ENCODE assay signal across 23 cellular contexts in the genomic region with DNA sequence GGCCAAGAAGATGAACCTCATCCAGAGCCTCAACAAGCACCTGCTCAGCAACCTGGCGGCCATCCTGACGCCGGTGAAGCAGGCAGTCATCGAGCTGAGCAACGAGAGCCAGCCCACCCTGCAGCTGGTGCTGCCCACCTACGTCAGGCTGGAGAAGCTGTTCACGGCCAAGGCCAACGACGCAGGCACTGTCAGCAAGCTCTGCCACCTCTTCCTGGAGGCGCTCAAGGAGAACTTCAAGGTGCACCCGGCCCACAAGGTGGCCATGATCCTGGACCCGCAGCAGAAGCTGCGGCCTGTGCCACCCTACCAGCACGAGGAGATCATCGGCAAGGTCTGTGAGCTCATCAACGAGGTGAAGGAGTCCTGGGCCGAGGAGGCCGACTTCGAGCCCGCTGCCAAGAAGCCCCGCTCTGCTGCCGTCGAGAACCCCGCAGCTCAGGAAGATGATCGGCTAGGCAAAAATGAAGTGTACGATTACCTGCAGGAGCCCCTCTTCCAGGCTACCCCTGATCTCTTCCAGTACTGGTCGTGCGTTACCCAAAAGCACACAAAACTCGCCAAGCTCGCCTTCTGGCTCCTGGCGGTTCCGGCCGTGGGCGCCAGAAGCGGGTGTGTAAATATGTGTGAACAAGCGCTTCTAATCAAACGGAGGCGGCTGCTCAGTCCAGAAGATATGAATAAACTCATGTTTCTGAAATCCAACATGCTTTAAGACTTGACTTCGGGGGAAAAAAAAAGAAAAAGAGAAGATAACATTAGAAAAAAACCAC. TPM values are rescaled to one million over a fixed set of nuclear protein-coding genes. Genes with fewer than 3 reads are reported as not detected.
A peak's percentile ranks its signal among the peaks of the same experiment; 100 is the strongest.
DNase-seq lines count a peak whose midpoint lies in the region; ATAC-seq and TF ChIP-seq lines count a peak whose summit lies in the region.
"Had no signal": no experiment of that assay in that cellular context is flagged by ENCODE, and none has a peak within 500 bp of the region (broad histone marks: within the 10 kb centered on the region; RNA-seq: fewer than 3 reads in every experiment).

No MANE protein-coding gene starts in this region.

- in situ Hi-C loops in mammary epithelial cell (cut with MboI; ENCODE audit: low sequenced_read_pairs in 2 of 2): loop anchor here in 1 of 2 donors (10.0 kb wide), 1 partner anchor 315 kb away; no protein-coding TSS in a partner anchor

- no peak overlapping the region for H2BK120ac ChIP-seq in H9 (ENCODE audit: low read depth, low read length, poor library complexity, severe bottlenecking)

- H3K4me3 Mint-ChIP-seq in H9 (no peak overlapping the region), nephron progenitor cell (no peak overlapping the region)

- no peaks in the 10 kb centered on the region for H3K23me2 ChIP-seq in H9 (ENCODE audit: insufficient read length, low read depth, low read length, poor library complexity, severe bottlenecking)

- no peaks in the 10 kb centered on the region for H3K79me1 ChIP-seq in H9 (ENCODE audit: insufficient read depth, low read depth, low read length, poor library complexity, severe bottlenecking)

- H2BK5ac ChIP-seq in H9 (ENCODE audit: insufficient read length, low read length): no peak overlapping the region

- TF ChIP-seq POLR2A in spleen (IDR thresholded peaks at IDR 0.05): no peak

- H3K4me1 Mint-ChIP-seq in H9: 0 out of 4 replicates have a peak, but pooled peaks cover 0 to 3% of the 10 kb centered on the region in 2 experiments
- peaks cover 6% of the 10 kb centered on the region for H3K4me1 Mint-ChIP-seq in nephron progenitor cell

- TF ChIP-seq CTCF in H9 (conservative IDR thresholded peaks at IDR 0.05): no peak
- TF ChIP-seq CTCF in coronary artery (IDR thresholded peaks at IDR 0.05): no peak
- TF ChIP-seq CTCF in nephron progenitor cell (IDR thresholded peaks at IDR 0.05): no peak
- no peak for TF ChIP-seq CTCF in spleen (IDR thresholded peaks at IDR 0.05 in 8 of 11, conservative IDR thresholded peaks at IDR 0.05 in 3 of 11)
- no peak for TF ChIP-seq CTCF in mammary epithelial cell (conservative IDR thresholded peaks at IDR 0.05 in 1 of 2, IDR thresholded peaks at IDR 0.05 in 1 of 2; ENCODE audit: extremely low read depth in 1 of 2, insufficient read depth in 1 of 2, low read depth in 1 of 2, low read length in 2 of 2)
- no peak for TF ChIP-seq CTCF in GM20000 (IDR thresholded peaks at IDR 0.05; ENCODE audit: extremely low read depth, missing control alignments)

- no peaks in the 10 kb centered on the region for H3K27me3 Mint-ChIP-seq in H9 (ENCODE audit: low read depth)
- no peaks in the 10 kb centered on the region for H3K27me3 Mint-ChIP-seq in nephron progenitor cell (ENCODE audit: low read depth, poor library complexity)

- ATAC-seq in GM19395 (IDR thresholded peaks at IDR 0.05; ENCODE audit: unreplicated experiment): no peak

- H3K79me2 ChIP-seq in H9 (ENCODE audit: insufficient read depth, low read length) (no peaks in the 10 kb centered on the region), mammary epithelial cell (ENCODE audit: insufficient read depth, low read length) (no peaks in the 10 kb centered on the region)

- H3K9me3 Mint-ChIP-seq in H9 (no peaks in the 10 kb centered on the region), nephron progenitor cell (no peaks in the 10 kb centered on the region)

- no peak overlapping the region for H4K8ac ChIP-seq in H9 (replicated peaks; ENCODE audit: insufficient read length, low read depth, low read length)

- dilution Hi-C loops in mammary epithelial cell (cut with HindIII; ENCODE audit: low sequenced_read_pairs): loop anchor here (5.0 kb wide), 1 partner anchor 58 kb away; no protein-coding TSS in a partner anchor

- H3K4ac ChIP-seq in H9 (ENCODE audit: low read depth, low read length): no peak overlapping the region

- WGBS in H9 (ENCODE audit: extremely low coverage, insufficient read length, low lambda C conversion rate): no CpG with 5 or more reads among the region's 39 CpGs
- 92 to 96% (median 95%) methylated on average over 31 to 39 of the region's 39 CpGs for WGBS in spleen, 5 donors
- WGBS in mammary epithelial cell (ENCODE audit: low coverage, missing lambda C conversion rate): 96% methylated on average over 18 of the region's 39 CpGs

- no peak overlapping the region for H3K14ac ChIP-seq in H9 (ENCODE audit: insufficient read depth, low read length)

- H3K18ac ChIP-seq in H9 (ENCODE audit: insufficient read length, low read depth, low read length): no peak overlapping the region

- no peak overlapping the region for H3K23ac ChIP-seq in H9 (ENCODE audit: insufficient read length, low read depth, low read length)

- no peak overlapping the region for H4K5ac ChIP-seq in H9 (ENCODE audit: insufficient read length, low read depth, low read length)

- H3K4me3 ChIP-seq in coronary artery (no peak overlapping the region), spleen (no peak overlapping the region), mammary epithelial cell (replicated peaks in 1 of 3; ENCODE audit: insufficient read depth in 1 of 3, low read depth in 2 of 3, low read length in 3 of 3) (no peak overlapping the region)
- H3K4me3 ChIP-seq: HAP-1, PC-9 had no signal

- no peak overlapping the region for H2BK12ac ChIP-seq in H9 (ENCODE audit: insufficient read length, low read depth, low read length)

- H3K27ac ChIP-seq in H9 (ENCODE audit: insufficient read length, low read depth, low read length) (no peak overlapping the region), coronary artery (no peak overlapping the region), spleen (no peak overlapping the region), mammary epithelial cell (ENCODE audit: insufficient read depth, low read depth, low read length) (no peak overlapping the region)
- H3K27ac ChIP-seq: HL-60, PC-9, RWPE1 had no signal

- no peak overlapping the region for H2AK5ac ChIP-seq in H9 (ENCODE audit: insufficient read length, low read length)

- no peak overlapping the region for H2BK15ac ChIP-seq in H9 (ENCODE audit: low read depth, low read length)

- peak; percentile 18 for DNase-seq in H9
- DNase-seq in coronary artery (ENCODE audit: low spot score): peak; percentile 53
- DNase-seq in nephron progenitor cell: no peak
- peak; percentile 47 for DNase-seq in spleen
- no peak for DNase-seq in mammary epithelial cell
- no peak for DNase-seq in T-helper 9 cell
- DNase-seq in GM20000 (ENCODE audit: low spot score): no peak
- DNase-seq: ACHN, DMS79 treated with DMSO at 0.1 percent for 48 hours, IMR-90, NCI-H1048, NCI-H1436, NCI-H1930, NCI-H345, NCI-H526, PC-9, SIG-M5 had no signal

- H3K36me3 Mint-ChIP-seq in H9 (ENCODE audit: insufficient read depth in 1 of 3, low read depth in 3 of 3) (peaks cover 16 to 49% (median 46%) of the 10 kb centered on the region in 3 experiments; a peak in 6 of 7 replicates), nephron progenitor cell (ENCODE audit: low read depth) (peaks cover 73% of the 10 kb centered on the region)

- intact Hi-C loops in spleen (cut with DNase I; ENCODE audit: low total_unique reads) (no loop called here), mammary epithelial cell (cut with micrococcal nuclease) (no loop called here)

- H3K56ac ChIP-seq in H9 (ENCODE audit: insufficient read length, low read depth, low read length): no peak overlapping the region

- H3K4me2 ChIP-seq in H9 (ENCODE audit: insufficient read depth, insufficient read length, low read length) (no peak overlapping the region), mammary epithelial cell (ENCODE audit: insufficient read depth, low read depth, low read length) (no peak overlapping the region)
- H3K4me2 ChIP-seq: PC-9 had no signal

- no peak overlapping the region for H3T11ph ChIP-seq in H9 (ENCODE audit: low read length)

- H3K9ac ChIP-seq in H9 (ENCODE audit: extremely low read depth, insufficient read length, low read length) (no peak overlapping the region), mammary epithelial cell (ENCODE audit: insufficient read depth, low read length) (no peak overlapping the region)

- no peaks in the 10 kb centered on the region for H3K4me1 ChIP-seq in H9 (ENCODE audit: insufficient read depth, low read length)
- no peaks in the 10 kb centered on the region for H3K4me1 ChIP-seq in spleen
- peaks cover 9% of the 10 kb centered on the region for H3K4me1 ChIP-seq in mammary epithelial cell (ENCODE audit: insufficient read depth, low read length)
- H3K4me1 ChIP-seq: HAP-1 had no signal

- no peaks in the 10 kb centered on the region for H4K20me1 ChIP-seq in H9 (ENCODE audit: control insufficient read depth, insufficient read depth, insufficient read length)
- no peaks in the 10 kb centered on the region for H4K20me1 ChIP-seq in mammary epithelial cell (ENCODE audit: insufficient read depth, low read length)

- H2AFZ ChIP-seq in H9 (ENCODE audit: low read length) (no peak overlapping the region), mammary epithelial cell (ENCODE audit: low read depth, low read length) (no peak overlapping the region)
- H2AFZ ChIP-seq: PC-9 had no signal

- H3K36me3 ChIP-seq in spleen (peaks cover 0 to 58% (median 23%) of the 10 kb centered on the region in 6 donors), mammary epithelial cell (ENCODE audit: insufficient read depth, low read length) (peaks cover 8% of the 10 kb centered on the region)

- BruUV-seq in mammary epithelial cell (replicated peaks; lab: Mats Ljungman, UMichigan): no TSS peak

- CTCF ChIA-PET in mammary epithelial cell (lab: Charles Lee; ENCODE audit: low non-redundant PET): no interaction called here

- H3K9me3 ChIP-seq in H9 (ENCODE audit: control insufficient read depth, low read depth, low read length): no peaks in the 10 kb centered on the region
- H3K9me3 ChIP-seq in spleen: no peaks in the 10 kb centered on the region
- H3K9me3 ChIP-seq in mammary epithelial cell (replicated peaks; ENCODE audit: insufficient read depth, low read length): no peaks in the 10 kb centered on the region
- H3K9me3 ChIP-seq: HAP-1 had no signal

- no peak overlapping the region for H4K91ac ChIP-seq in H9 (ENCODE audit: insufficient read length, low read depth, low read length)

- H2BK20ac ChIP-seq in H9 (ENCODE audit: low read depth, low read length, poor library complexity, severe bottlenecking): no peak overlapping the region

- H3K27ac Mint-ChIP-seq in H9 (no peak overlapping the region; a peak in 3 of 7 replicates), nephron progenitor cell (peak overlapping the region; percentile 61)

- H3K27me3 ChIP-seq in H9 (ENCODE audit: insufficient read depth, low read length) (no peaks in the 10 kb centered on the region), spleen (replicated peaks in 1 of 7) (no peaks in the 10 kb centered on the region), mammary epithelial cell (ENCODE audit: insufficient read depth, low read length) (no peaks in the 10 kb centered on the region)

RNA-seq across cellular contexts. Expression of a gene that starts 28.5 kb away (rescaled TPM):
- total RNA-seq in H9 (2021) (0.20 and 0.81 TPM in 2 replicates), spleen (1 to 10 TPM in 1 of 7 donors, not detected in 6; 1.6 TPM), mammary epithelial cell (not detected)
- polyA plus RNA-seq in spleen (under 1 TPM in 2 of 3 donors, not detected in 1; 0.09 to 0.12 TPM), mammary epithelial cell (not detected)
- not detected for polyA minus RNA-seq in mammary epithelial cell
- total RNA-seq: IMR-90, MCF 10A, PC-9 had no signal
- polyA plus RNA-seq: IMR-90 had no signal

RNA-seq across cellular contexts. Expression of a gene that starts 49.5 kb away (rescaled TPM):
- total RNA-seq in H9 (2021) (1.8 and 3.3 TPM in 2 replicates), spleen (1 to 10 TPM in 2 of 7 donors, not detected in 5; 1.0 to 1.5 TPM), mammary epithelial cell (1 to 10 TPM; 1.6 to 2.3 TPM)
- polyA plus RNA-seq in spleen (under 1 TPM; 0.20 to 0.26 (median 0.23) TPM), mammary epithelial cell (0.99 TPM)
- not detected for polyA minus RNA-seq in mammary epithelial cell
- total RNA-seq: HT1080, IMR-90, MCF 10A, PC-9 had no signal
- polyA plus RNA-seq: IMR-90 had no signal

Comparison
In these comparisons a context has a peak if more than half of its experiments do, and no peak if none do; other contexts are left out.
1. DNase-seq: peak in H9 (single experiment), coronary artery (single experiment) and spleen (single experiment); none in nephron progenitor cell (single experiment), mammary epithelial cell (single experiment), T-helper 9 cell (single experiment) and GM20000 (single experiment).